ENCODE assay signal across 9 cellular contexts in the genomic region with DNA sequence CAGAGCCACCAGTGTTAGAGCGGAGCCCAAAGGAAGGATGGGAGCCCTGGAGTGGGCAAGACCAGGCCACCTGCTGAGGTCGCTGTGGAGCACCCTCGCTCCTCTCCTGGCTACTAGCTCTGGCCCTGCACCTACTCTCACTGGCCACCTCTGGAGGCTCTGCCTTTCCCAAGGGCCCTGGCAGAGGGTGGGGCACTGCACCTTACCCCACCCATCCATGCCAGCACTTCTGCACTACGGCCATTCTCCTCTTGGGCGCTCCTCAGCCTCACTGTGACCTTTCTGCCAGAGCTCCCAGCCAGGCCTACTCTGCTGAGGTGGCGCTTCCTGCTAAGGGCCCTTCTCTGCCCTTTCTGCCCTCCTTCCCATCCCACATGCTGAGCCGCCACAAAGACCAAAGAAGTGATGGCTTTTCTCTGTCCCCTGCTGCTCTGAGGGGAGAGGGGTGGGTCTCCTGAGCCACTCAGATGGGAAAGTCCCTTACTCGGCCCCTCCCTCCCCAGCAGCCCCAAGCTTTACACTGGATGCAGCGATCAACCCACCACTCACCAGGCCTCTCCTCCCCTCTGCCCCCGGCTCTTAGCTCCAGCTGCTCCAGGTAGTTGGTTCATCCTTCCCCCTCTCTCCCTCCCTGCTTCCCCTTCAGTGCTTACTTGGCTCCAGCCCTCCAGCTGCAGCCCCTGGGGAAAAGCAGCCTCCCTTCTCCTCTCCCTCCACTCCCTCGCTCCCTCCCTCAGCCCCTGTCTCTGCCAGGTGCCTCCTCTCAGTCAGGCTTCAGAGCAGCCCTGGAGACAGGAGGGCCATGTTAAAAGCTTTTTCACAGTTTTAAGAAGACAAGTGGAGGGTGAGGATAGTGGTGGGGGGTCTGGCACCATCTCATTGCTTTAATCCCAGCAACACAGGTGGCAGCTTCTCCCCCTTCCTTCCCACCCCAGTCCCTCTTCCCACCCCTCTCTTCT. TPM values are rescaled to one million over a fixed set of nuclear protein-coding genes. Genes with fewer than 3 reads are reported as not detected.
A peak's percentile ranks its signal among the peaks of the same experiment; 100 is the strongest.
DNase-seq lines count a peak whose midpoint lies in the region; ATAC-seq, FAIRE-seq and TF ChIP-seq lines count a peak whose summit lies in the region.
"Had no signal": no experiment of that assay in that cellular context is flagged by ENCODE, and none has a peak within 500 bp of the region (broad histone marks: within the 10 kb centered on the region; RNA-seq: fewer than 3 reads in every experiment).

No MANE protein-coding gene starts in this region.

- H3K9me3 ChIP-seq in neural cell (ENCODE audit: low read length) (no peaks in the 10 kb centered on the region), pancreas (no peaks in the 10 kb centered on the region)

- H3K4me2 ChIP-seq in neural cell (ENCODE audit: low read length), result no peak overlapping the region

- H3K27ac ChIP-seq in neural cell (ENCODE audit: low read length) (no peak overlapping the region), pancreas (no peak overlapping the region)

- WGBS in pancreas, 2 donors, result 87 to 89% methylated on average over 11 of the region's 11 CpGs

- no peak for FAIRE-seq in pancreas (lab: Jason Lieb, UNC)

- no peak overlapping the region for H3K4me3 ChIP-seq in astrocyte of the spinal cord (ENCODE audit: low read depth, low read length)
- peak overlapping the region; percentile 19 for H3K4me3 ChIP-seq in neural cell (ENCODE audit: low read length)
- no peak overlapping the region for H3K4me3 ChIP-seq in pancreas
- H3K4me3 ChIP-seq: lung had no signal

- no peaks in the 10 kb centered on the region for H3K79me2 ChIP-seq in neural cell (replicated peaks; ENCODE audit: insufficient read depth, low read length)

- no peaks in the 10 kb centered on the region for H4K20me1 ChIP-seq in neural cell (ENCODE audit: insufficient read depth)

- H3K36me3 ChIP-seq in neural cell (ENCODE audit: insufficient read depth, low read length) (no peaks in the 10 kb centered on the region), pancreas (no peaks in the 10 kb centered on the region)

- ATAC-seq in pancreas, result no peak

- DNase-seq in NCI-H187 (lab: John Stamatoyannopoulos, UW), result peak; percentile 97 to 98
- DNase-seq in astrocyte of the spinal cord (ENCODE audit: low read depth, low spot score), result no peak
- no peak for DNase-seq in pancreas
- no peak for DNase-seq in stimulated activated CD4-positive, alpha-beta T cell treated with anti-CD3 and anti-CD28 coated beads, Interleukin-2, amount 100 ng/mL, for 48 hours
- no peak for DNase-seq in DMS114 treated with DMSO at 0.1 percent for 48 hours (lab: John Stamatoyannopoulos, UW; ENCODE audit: unreplicated experiment)
- DNase-seq: activated B cell treated with CpG ODN at 0.5 μM for 24 hours had no signal

- peak overlapping the region; percentile 11 for H3K9ac ChIP-seq in neural cell (ENCODE audit: low read length)

- no peaks in the 10 kb centered on the region for H3K4me1 ChIP-seq in pancreas

- in situ Hi-C loops in astrocyte of the spinal cord (cut with HindIII; ENCODE audit: low sequenced_read_pairs), result no loop called here

- TF ChIP-seq CTCF in GM12872 (IDR thresholded peaks at IDR 0.05; ENCODE audit: insufficient read depth, low read depth, low read length) (0 out of 3 replicates have a peak, but pooled peaks have one; percentile 17), astrocyte of the spinal cord (IDR thresholded peaks at IDR 0.05; ENCODE audit: low read depth, low read length) (peak; percentile 18), neural cell (IDR thresholded peaks at IDR 0.05; ENCODE audit: poor library complexity, severe bottlenecking) (no peak), pancreas (IDR thresholded peaks at IDR 0.05) (no peak)

- no peaks in the 10 kb centered on the region for H3K9me2 ChIP-seq in neural cell (ENCODE audit: insufficient read depth, low read length)

- no peaks in the 10 kb centered on the region for H3F3A ChIP-seq in neural cell (ENCODE audit: insufficient read depth, low read length, poor library complexity, severe bottlenecking)

- H2AFZ ChIP-seq in neural cell (ENCODE audit: low read depth, low read length), result no peak overlapping the region

- TF ChIP-seq EP300 in neural cell (conservative IDR thresholded peaks at IDR 0.05; ENCODE audit: poor library complexity, severe bottlenecking), result no peak

- TF ChIP-seq RAD21 in neural cell (conservative IDR thresholded peaks at IDR 0.05), result no peak

- H3K27me3 ChIP-seq in neural cell (ENCODE audit: insufficient read depth, low read depth, low read length) (no peaks in the 10 kb centered on the region), pancreas (no peaks in the 10 kb centered on the region)

- intact Hi-C loops in pancreas (cut with DNase I), result loop anchor here in 1 of 3 donors (10.0 kb wide), 1 partner anchor 88 kb away; a partner anchor contains a TSS

TF ChIP-seq in neural cell, 6 proteins besides CTCF, POLR2A, EP300 and RAD21:
- TF ChIP-seq POLR2AphosphoS5 (IDR thresholded peaks at IDR 0.05), result no peak
- TF ChIP-seq MXI1 (conservative IDR thresholded peaks at IDR 0.05; ENCODE audit: poor library complexity, severe bottlenecking), result no peak
- TF ChIP-seq, protein P1, sequence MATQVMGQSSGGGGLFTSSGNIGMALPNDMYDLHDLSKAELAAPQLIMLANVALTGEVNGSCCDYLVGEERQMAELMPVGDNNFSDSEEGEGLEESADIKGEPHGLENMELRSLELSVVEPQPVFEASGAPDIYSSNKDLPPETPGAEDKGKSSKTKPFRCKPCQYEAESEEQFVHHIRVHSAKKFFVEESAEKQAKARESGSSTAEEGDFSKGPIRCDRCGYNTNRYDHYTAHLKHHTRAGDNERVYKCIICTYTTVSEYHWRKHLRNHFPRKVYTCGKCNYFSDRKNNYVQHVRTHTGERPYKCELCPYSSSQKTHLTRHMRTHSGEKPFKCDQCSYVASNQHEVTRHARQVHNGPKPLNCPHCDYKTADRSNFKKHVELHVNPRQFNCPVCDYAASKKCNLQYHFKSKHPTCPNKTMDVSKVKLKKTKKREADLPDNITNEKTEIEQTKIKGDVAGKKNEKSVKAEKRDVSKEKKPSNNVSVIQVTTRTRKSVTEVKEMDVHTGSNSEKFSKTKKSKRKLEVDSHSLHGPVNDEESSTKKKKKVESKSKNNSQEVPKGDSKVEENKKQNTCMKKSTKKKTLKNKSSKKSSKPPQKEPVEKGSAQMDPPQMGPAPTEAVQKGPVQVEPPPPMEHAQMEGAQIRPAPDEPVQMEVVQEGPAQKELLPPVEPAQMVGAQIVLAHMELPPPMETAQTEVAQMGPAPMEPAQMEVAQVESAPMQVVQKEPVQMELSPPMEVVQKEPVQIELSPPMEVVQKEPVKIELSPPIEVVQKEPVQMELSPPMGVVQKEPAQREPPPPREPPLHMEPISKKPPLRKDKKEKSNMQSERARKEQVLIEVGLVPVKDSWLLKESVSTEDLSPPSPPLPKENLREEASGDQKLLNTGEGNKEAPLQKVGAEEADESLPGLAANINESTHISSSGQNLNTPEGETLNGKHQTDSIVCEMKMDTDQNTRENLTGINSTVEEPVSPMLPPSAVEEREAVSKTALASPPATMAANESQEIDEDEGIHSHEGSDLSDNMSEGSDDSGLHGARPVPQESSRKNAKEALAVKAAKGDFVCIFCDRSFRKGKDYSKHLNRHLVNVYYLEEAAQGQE (IDR thresholded peaks at IDR 0.05; ENCODE audit: borderline replicate concordance), result no peak
TF ChIP-seq in neural cell: peak in this region for 0.

RNA-seq across cellular contexts. Expression of a gene that starts 14.8 kb away (rescaled TPM):
- polyA plus RNA-seq in neural cell (69.9 and 80.6 TPM in 2 replicates), pancreas (10 to 100 TPM; 27.7 to 37.0 TPM)
- 31.9 and 34.2 TPM in 2 replicates for polyA minus RNA-seq in neural cell
- 10 to 100 TPM; 11.9 to 22.1 (median 14.4) TPM for total RNA-seq in pancreas

RNA-seq across cellular contexts. Expression of a gene that starts 34.7 kb away (rescaled TPM):
- polyA plus RNA-seq in neural cell, result not detected in 2 replicates
- polyA minus RNA-seq in neural cell, result 0.46 TPM in 1 of 2 replicates, not detected in the other
- total RNA-seq in pancreas, result 100 to 1,000 TPM in 4 of 6 donors, 10 to 100 TPM in 2; 45.8 to 128 (median 104) TPM
- polyA plus RNA-seq in pancreas, result 100 to 1,000 TPM; 207 to 254 TPM

RNA-seq across cellular contexts. Expression of a gene that starts 59.6 kb away (rescaled TPM):
- 1.6 and 4.4 TPM in 2 replicates for polyA plus RNA-seq in neural cell
- 1.2 and 1.6 TPM in 2 replicates for polyA minus RNA-seq in neural cell
- 10 to 100 TPM in 3 of 6 donors, 1 to 10 TPM in 3; 4.7 to 18.7 (median 9.8) TPM for total RNA-seq in pancreas
- 10 to 100 TPM; 51.2 to 65.7 TPM for polyA plus RNA-seq in pancreas

Comparison
In these comparisons a context has a peak if more than half of its experiments do, and no peak if none do; other contexts are left out.
1. CTCF ChIP-seq: peak in GM12872 (single experiment) and astrocyte of the spinal cord (single experiment); none in neural cell (single experiment) and pancreas (0 of 4).
2. DNase-seq: peak in NCI-H187 (2 of 2); none in astrocyte of the spinal cord (single experiment), pancreas (0 of 6), stimulated activated CD4-positive, alpha-beta T cell treated with anti-CD3 and anti-CD28 coated beads, Interleukin-2, amount 100 ng/mL, for 48 hours (0 of 2) and DMS114 treated with DMSO at 0.1 percent for 48 hours (single experiment).
3. RNA of a gene that starts 34.7 kb away (polyA plus RNA-seq): 207 to 254 TPM in pancreas; not detected in neural cell; every median in the first group is over 100 times any median in the second.